In genomic region chr19:40945645-40946044, GRCh38 we compare ENCODE assay signal across 20 cellular contexts. TPM values are rescaled to one million over a fixed set of nuclear protein-coding genes. Genes with fewer than 3 reads are reported as not detected.
DNase-seq lines count a peak whose midpoint lies in the region; TF ChIP-seq lines count a peak whose summit lies in the region.
"Had no signal": no experiment of that assay in that cellular context is flagged by ENCODE, and none has a peak within 500 bp of the region (broad histone marks: within the 10 kb centered on the region; RNA-seq: fewer than 3 reads in every experiment).

No MANE protein-coding gene starts in this region.

- H3K4me1 ChIP-seq in breast epithelium = no peaks in the 10 kb centered on the region
- H3K4me1 ChIP-seq in mammary epithelial cell (ENCODE audit: insufficient read depth, low read length) = no peaks in the 10 kb centered on the region
- H3K4me1 ChIP-seq: BE2C; BLaER1 treated with 17β-estradiol and CSF1 and Interleukin-3, amounts not matched to agents 10 nM and 100 nM had no signal

- H3K9me3 Mint-ChIP-seq in MCF 10A (ENCODE audit: unreplicated experiment) (no peaks in the 10 kb centered on the region), progenitor cell of endocrine pancreas (ENCODE audit: low read depth) (no peaks in the 10 kb centered on the region)
- H3K9me3 Mint-ChIP-seq: CD4-positive, alpha-beta T cell; HFFc6 had no signal

- H3K27me3 Mint-ChIP-seq in MCF 10A (ENCODE audit: insufficient read depth, unreplicated experiment) (peaks cover 26% of the 10 kb centered on the region), progenitor cell of endocrine pancreas (peaks cover 27% of the 10 kb centered on the region)

- H3K9ac ChIP-seq in mammary epithelial cell (ENCODE audit: insufficient read depth, low read length) = no peak overlapping the region
- H3K9ac ChIP-seq: BLaER1 treated with 17β-estradiol and CSF1 and Interleukin-3, amounts not matched to agents 10 nM and 100 nM had no signal

- H3K4me3 Mint-ChIP-seq in MCF 10A (ENCODE audit: unreplicated experiment) (no peak overlapping the region), progenitor cell of endocrine pancreas (ENCODE audit: low read depth) (no peak overlapping the region)
- H3K4me3 Mint-ChIP-seq: CD14-positive monocyte; CD4-positive, alpha-beta T cell; CD8-positive, alpha-beta memory T cell; GM23338; H9; HFFc6 had no signal

- H4K20me1 ChIP-seq in mammary epithelial cell (ENCODE audit: insufficient read depth, low read length) = no peaks in the 10 kb centered on the region
- H4K20me1 ChIP-seq: BLaER1 treated with 17β-estradiol and CSF1 and Interleukin-3, amounts not matched to agents 10 nM and 100 nM had no signal

- TF ChIP-seq POLR2A in breast epithelium (IDR thresholded peaks at IDR 0.05) = no peak

- no peak overlapping the region for H3K4me3 ChIP-seq in breast epithelium
- no peak overlapping the region for H3K4me3 ChIP-seq in mammary epithelial cell (replicated peaks in 1 of 3; ENCODE audit: insufficient read depth in 1 of 3, low read depth in 2 of 3, low read length in 3 of 3)
- H3K4me3 ChIP-seq: BLaER1 treated with 17β-estradiol and CSF1 and Interleukin-3, amounts not matched to agents 10 nM and 100 nM; GM23338 had no signal

- no peak overlapping the region for H3K4me2 ChIP-seq in mammary epithelial cell (ENCODE audit: insufficient read depth, low read depth, low read length)
- H3K4me2 ChIP-seq: BLaER1 treated with 17β-estradiol and CSF1 and Interleukin-3, amounts not matched to agents 10 nM and 100 nM; GM23338 had no signal

- DNase-seq in MCF 10A (ENCODE audit: unreplicated experiment) (peak; percentile 35), breast epithelium (ENCODE audit: low spot score in 2 of 2) (no peak), mammary epithelial cell (no peak), progenitor cell of endocrine pancreas (ENCODE audit: low spot score, unreplicated experiment) (no peak), DMS53 treated with DMSO at 0.1 percent for 48 hours (lab: John Stamatoyannopoulos, UW; ENCODE audit: unreplicated experiment) (no peak), DMS79 (lab: John Stamatoyannopoulos, UW) (no peak)
- DNase-seq: ACHN; AML-193; BE2C; CD4-positive, alpha-beta T cell; CD8-positive, alpha-beta memory T cell; DMS 273 treated with DMSO at 0.1 percent for 48 hours; DND-41; H9; HFFc6 had no signal

- no peaks in the 10 kb centered on the region for H3K9me3 ChIP-seq in breast epithelium
- no peaks in the 10 kb centered on the region for H3K9me3 ChIP-seq in mammary epithelial cell (replicated peaks; ENCODE audit: insufficient read depth, low read length)
- H3K9me3 ChIP-seq: BE2C had no signal

- 89% methylated on average over 2 of the region's 2 CpGs for WGBS in mammary epithelial cell (ENCODE audit: low coverage, missing lambda C conversion rate)

- H3K79me2 ChIP-seq in mammary epithelial cell (ENCODE audit: insufficient read depth, low read length) = no peaks in the 10 kb centered on the region

- H3K27ac Mint-ChIP-seq in MCF 10A (ENCODE audit: low read depth, unreplicated experiment) (no peak overlapping the region), progenitor cell of endocrine pancreas (peak overlapping the region; percentile 16)
- H3K27ac Mint-ChIP-seq: CD14-positive monocyte; CD4-positive, alpha-beta T cell; GM23338; H9; HFFc6 had no signal

- in situ Hi-C loops in mammary epithelial cell (cut with MboI; ENCODE audit: low sequenced_read_pairs in 2 of 2) = no loop called here

- dilution Hi-C loops in mammary epithelial cell (cut with HindIII; ENCODE audit: low sequenced_read_pairs) = no loop called here

- CTCF ChIA-PET in MCF 10A (lab: Yijun Ruan, JAX) = interaction anchor here (0.6 kb wide), 1 partner anchor 127 kb away, joined by 3 read pairs; no protein-coding TSS in a partner anchor
- CTCF ChIA-PET in mammary epithelial cell (lab: Charles Lee; ENCODE audit: low non-redundant PET) = no interaction called here

- BruUV-seq in MCF 10A (replicated peaks; lab: Mats Ljungman, UMichigan) (no TSS peak), mammary epithelial cell (replicated peaks; lab: Mats Ljungman, UMichigan) (no TSS peak)

- intact Hi-C loops in MCF 10A (cut with micrococcal nuclease) = no loop called here
- intact Hi-C loops in breast epithelium (cut with DNase I; ENCODE audit: low total_unique reads) = no loop called here
- intact Hi-C loops in mammary epithelial cell (cut with micrococcal nuclease) = no loop called here

- no peak overlapping the region for H3K27ac ChIP-seq in breast epithelium
- H3K27ac ChIP-seq in mammary epithelial cell (ENCODE audit: insufficient read depth, low read depth, low read length) = no peak overlapping the region
- H3K27ac ChIP-seq: 22Rv1; BLaER1 treated with 17β-estradiol and CSF1 and Interleukin-3, amounts not matched to agents 10 nM and 100 nM had no signal

- H3K36me3 Mint-ChIP-seq in MCF 10A (ENCODE audit: insufficient read depth, unreplicated experiment) (peaks cover 5% of the 10 kb centered on the region), progenitor cell of endocrine pancreas (ENCODE audit: insufficient read depth) (no peaks in the 10 kb centered on the region)
- H3K36me3 Mint-ChIP-seq: CD14-positive monocyte had no signal

- TF ChIP-seq CTCF in MCF 10A (IDR thresholded peaks at IDR 0.05; ENCODE audit: unreplicated experiment) = no peak
- no peak for TF ChIP-seq CTCF in breast epithelium (IDR thresholded peaks at IDR 0.05)
- TF ChIP-seq CTCF in mammary epithelial cell (conservative IDR thresholded peaks at IDR 0.05 in 1 of 2, IDR thresholded peaks at IDR 0.05 in 1 of 2; ENCODE audit: extremely low read depth in 1 of 2, insufficient read depth in 1 of 2, low read depth in 1 of 2, low read length in 2 of 2) = no peak
- TF ChIP-seq CTCF in progenitor cell of endocrine pancreas (IDR thresholded peaks at IDR 0.05; ENCODE audit: unreplicated experiment) = no peak

- H2AFZ ChIP-seq in mammary epithelial cell (ENCODE audit: low read depth, low read length) = peak overlapping the region; percentile 17
- H2AFZ ChIP-seq: GM23338 had no signal

- H3K27me3 ChIP-seq in breast epithelium = no peaks in the 10 kb centered on the region
- peaks cover 3% of the 10 kb centered on the region for H3K27me3 ChIP-seq in mammary epithelial cell (ENCODE audit: insufficient read depth, low read length)
- H3K27me3 ChIP-seq: BE2C; BLaER1 treated with 17β-estradiol and CSF1 and Interleukin-3, amounts not matched to agents 10 nM and 100 nM had no signal

- no peaks in the 10 kb centered on the region for H3K36me3 ChIP-seq in breast epithelium
- no peaks in the 10 kb centered on the region for H3K36me3 ChIP-seq in mammary epithelial cell (ENCODE audit: insufficient read depth, low read length)
- H3K36me3 ChIP-seq: BE2C; BLaER1 treated with 17β-estradiol and CSF1 and Interleukin-3, amounts not matched to agents 10 nM and 100 nM had no signal

- H3K4me1 Mint-ChIP-seq in MCF 10A (ENCODE audit: insufficient read depth, unreplicated experiment) (no peaks in the 10 kb centered on the region), progenitor cell of endocrine pancreas (ENCODE audit: low read depth) (no peaks in the 10 kb centered on the region)
- H3K4me1 Mint-ChIP-seq: CD14-positive monocyte; CD8-positive, alpha-beta memory T cell; GM23338 had no signal

- POLR2A ChIA-PET in MCF 10A (lab: Yijun Ruan, JAX) = no interaction called here

RNA-seq across cellular contexts. Expression of gene CYP2B6, which starts 45.4 kb away (rescaled TPM):
- total RNA-seq in MCF 10A (2022) = not detected in 2 replicates
- total RNA-seq in breast epithelium = not detected
- total RNA-seq in mammary epithelial cell = not detected
- polyA plus RNA-seq in mammary epithelial cell = not detected
- not detected for polyA minus RNA-seq in mammary epithelial cell
- total RNA-seq in progenitor cell of endocrine pancreas = 2.0 and 3.0 TPM in 2 replicates
- total RNA-seq: CD4-positive, alpha-beta T cell; CD8-positive, alpha-beta memory T cell; H4; HFFc6 had no signal
- polyA plus RNA-seq: CD14-positive monocyte; CD8-positive, alpha-beta memory T cell had no signal
